8 cellular contexts compared by ENCODE assay signal in the genomic region with DNA sequence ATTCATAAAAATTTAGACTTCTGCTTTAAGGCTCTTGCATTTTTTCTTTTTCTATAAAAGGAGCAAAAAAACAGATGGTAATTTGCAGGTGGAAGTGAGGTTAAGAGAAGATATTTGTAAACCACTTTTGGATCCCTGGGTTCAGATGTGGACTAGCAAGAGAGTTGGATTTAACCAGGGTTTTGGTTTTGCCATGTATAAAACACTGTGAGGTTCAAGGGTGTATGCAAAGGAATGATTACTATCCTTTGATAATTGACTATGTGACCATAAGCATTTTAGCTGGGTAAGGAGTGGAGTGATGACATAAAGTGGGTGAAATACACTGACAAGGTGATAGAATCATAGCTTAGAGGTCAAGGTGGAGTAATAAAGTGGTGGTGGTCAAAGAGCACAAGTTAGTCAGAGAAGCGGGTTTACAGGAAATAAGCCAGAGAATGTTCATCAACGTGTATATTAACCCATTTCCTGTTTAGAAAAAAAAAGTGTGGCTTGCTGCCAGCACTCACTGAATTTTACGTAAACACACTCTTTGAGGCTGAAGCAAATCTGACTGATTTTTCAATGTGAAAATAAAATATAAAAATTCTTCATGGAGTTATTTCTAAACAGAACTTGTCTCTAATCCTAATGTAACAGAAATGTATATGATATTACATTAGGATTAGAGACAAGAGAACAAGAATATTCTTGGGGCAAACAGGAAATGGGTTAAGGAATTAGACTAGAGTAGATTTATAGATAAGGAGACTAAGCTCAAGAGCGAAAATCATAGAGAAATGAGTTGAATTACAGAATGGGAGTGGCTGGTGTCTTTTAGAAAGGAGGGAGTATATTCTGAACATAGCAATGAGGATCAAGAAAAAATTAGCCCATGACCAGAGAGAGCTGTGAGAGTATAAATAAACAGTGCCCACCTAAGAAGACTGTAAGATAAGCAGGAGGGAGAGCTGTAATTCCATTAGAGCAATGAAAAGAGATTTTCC.
DNase-seq lines count a peak whose midpoint lies in the region; ATAC-seq and TF ChIP-seq lines count a peak whose summit lies in the region.

No MANE protein-coding gene starts in this region.

- BruUV-seq in Calu3 (replicated peaks; lab: Mats Ljungman, UMichigan): no TSS peak

- H3K4me3 Mint-ChIP-seq in Calu3 (ENCODE audit: low read depth, unreplicated experiment): peak overlapping the region; percentile 59
- H3K4me3 Mint-ChIP-seq in activated T-helper 1 cell treated with anti-CD3 and anti-CD28 coated beads, Interleukin-12 subunit alpha, Interleukin-12 subunit beta, Interleukin-2, Interleukin-4 antibody, amounts not matched to agents 30 ng/mL and 10 ng/mL and 1 ng/mL, durations not matched to agents 14 hours and 24 hours and 36 hours: peak overlapping the region; percentile 59
- H3K4me3 Mint-ChIP-seq in naive thymus-derived CD4-positive, alpha-beta T cell: peak overlapping the region; percentile 3 to 76 (median 58)

- intact Hi-C loops in Calu3 (cut with micrococcal nuclease; ENCODE audit: unreplicated experiment) (loop anchor here (5.0 kb wide), 1 partner anchor 43 kb away; no protein-coding TSS in a partner anchor), sciatic nerve (cut with DNase I) (no loop called here), upper lobe of right lung (cut with DNase I) (no loop called here)
- intact Hi-C loops in activated T-helper 1 cell treated with anti-CD3 and anti-CD28 coated beads, Interleukin-12 subunit alpha, Interleukin-12 subunit beta, Interleukin-2, Interleukin-4 antibody, amounts not matched to agents 30 ng/mL and 10 ng/mL and 1 ng/mL, durations not matched to agents 14 hours and 24 hours and 36 hours (cut with micrococcal nuclease): loop anchor here (1.0 to 2.0 kb wide), 2 partner anchors 46 to 87 kb away; no protein-coding TSS in a partner anchor
- intact Hi-C loops in naive thymus-derived CD4-positive, alpha-beta T cell (cut with micrococcal nuclease): loop anchor here (2.0 to 10.0 kb wide), 8 partner anchors 45 to 323 kb away; partner anchors contain the start of genes CDKN2A (in 1 of the 2), CDKN2B (in 1 of the 2) and CDKN2B-AS1 (in 1 of the 2)

- TF ChIP-seq CTCF in Calu3 (IDR thresholded peaks at IDR 0.05; ENCODE audit: unreplicated experiment): no peak
- TF ChIP-seq CTCF in upper lobe of right lung (IDR thresholded peaks at IDR 0.05): no peak

- no peaks in the 10 kb centered on the region for H3K27me3 ChIP-seq in naive thymus-derived CD4-positive, alpha-beta T cell (ENCODE audit: control insufficient read depth in 2 of 2, insufficient read depth in 2 of 2, low read length in 2 of 2)
- no peaks in the 10 kb centered on the region for H3K27me3 ChIP-seq in upper lobe of right lung

- H3K9me3 ChIP-seq in naive thymus-derived CD4-positive, alpha-beta T cell (ENCODE audit: control insufficient read depth in 2 of 3, low read length in 3 of 3): peaks cover 0 to 22% (median 5%) of the 10 kb centered on the region in 3 experiments
- no peaks in the 10 kb centered on the region for H3K9me3 ChIP-seq in upper lobe of right lung

- CTCF ChIA-PET in Calu3 (lab: Charles Lee): interaction anchor here (0.9 to 1.5 kb wide), 5 partner anchors 13 to 106 kb away, joined by 3 to 4 read pairs (median 3); partner anchors contain the start of gene CDKN2B
- CTCF ChIA-PET in naive thymus-derived CD4-positive, alpha-beta T cell (lab: Charles Lee): no interaction called here

- peaks cover 13 to 14% of the 10 kb centered on the region in 2 donors for H3K4me1 ChIP-seq in naive thymus-derived CD4-positive, alpha-beta T cell (ENCODE audit: control insufficient read depth in 2 of 2, insufficient read depth in 2 of 2, low read length in 2 of 2)
- H3K4me1 ChIP-seq in upper lobe of right lung: peaks cover 16% of the 10 kb centered on the region

- peaks cover 8% of the 10 kb centered on the region for H3K36me3 Mint-ChIP-seq in Calu3 (ENCODE audit: insufficient read depth, unreplicated experiment)
- peaks cover 5% of the 10 kb centered on the region for H3K36me3 Mint-ChIP-seq in activated T-helper 1 cell treated with anti-CD3 and anti-CD28 coated beads, Interleukin-12 subunit alpha, Interleukin-12 subunit beta, Interleukin-2, Interleukin-4 antibody, amounts not matched to agents 30 ng/mL and 10 ng/mL and 1 ng/mL, durations not matched to agents 14 hours and 24 hours and 36 hours (ENCODE audit: low read depth)
- H3K36me3 Mint-ChIP-seq in naive thymus-derived CD4-positive, alpha-beta T cell: peaks cover 9 to 39% (median 25%) of the 10 kb centered on the region in 5 donors

- POLR2A ChIA-PET in naive thymus-derived CD4-positive, alpha-beta T cell (lab: Charles Lee): no interaction called here

- H3K27me3 Mint-ChIP-seq in Calu3 (ENCODE audit: unreplicated experiment): no peaks in the 10 kb centered on the region
- H3K27me3 Mint-ChIP-seq in activated T-helper 1 cell treated with anti-CD3 and anti-CD28 coated beads, Interleukin-12 subunit alpha, Interleukin-12 subunit beta, Interleukin-2, Interleukin-4 antibody, amounts not matched to agents 30 ng/mL and 10 ng/mL and 1 ng/mL, durations not matched to agents 14 hours and 24 hours and 36 hours (ENCODE audit: insufficient read depth): no peaks in the 10 kb centered on the region
- no peaks in the 10 kb centered on the region for H3K27me3 Mint-ChIP-seq in naive thymus-derived CD4-positive, alpha-beta T cell

- H3K4me1 Mint-ChIP-seq in Calu3 (ENCODE audit: low read depth, unreplicated experiment): peaks cover 19% of the 10 kb centered on the region
- peaks cover 34% of the 10 kb centered on the region for H3K4me1 Mint-ChIP-seq in activated T-helper 1 cell treated with anti-CD3 and anti-CD28 coated beads, Interleukin-12 subunit alpha, Interleukin-12 subunit beta, Interleukin-2, Interleukin-4 antibody, amounts not matched to agents 30 ng/mL and 10 ng/mL and 1 ng/mL, durations not matched to agents 14 hours and 24 hours and 36 hours (ENCODE audit: low read depth)
- H3K4me1 Mint-ChIP-seq in naive thymus-derived CD4-positive, alpha-beta T cell: peaks cover 12 to 41% (median 28%) of the 10 kb centered on the region in 7 donors

- peak overlapping the region; percentile 2 for H3K4me3 ChIP-seq in naive thymus-derived CD4-positive, alpha-beta T cell (ENCODE audit: low read length)
- H3K4me3 ChIP-seq in upper lobe of right lung: no peak overlapping the region

- peak; percentile 87 for ATAC-seq in GM19452 (IDR thresholded peaks at IDR 0.05; ENCODE audit: unreplicated experiment)
- peak; percentile 71 for ATAC-seq in HG03575 (IDR thresholded peaks at IDR 0.05; ENCODE audit: extremely low read depth, insufficient number of reproducible peaks, low FRiP score, unreplicated experiment)
- ATAC-seq in naive thymus-derived CD4-positive, alpha-beta T cell: peak; percentile 80
- ATAC-seq in sciatic nerve: no peak
- no peak for ATAC-seq in upper lobe of right lung

- H3K27ac Mint-ChIP-seq in Calu3 (ENCODE audit: unreplicated experiment): peak overlapping the region; percentile 67
- peak overlapping the region; percentile 76 for H3K27ac Mint-ChIP-seq in activated T-helper 1 cell treated with anti-CD3 and anti-CD28 coated beads, Interleukin-12 subunit alpha, Interleukin-12 subunit beta, Interleukin-2, Interleukin-4 antibody, amounts not matched to agents 30 ng/mL and 10 ng/mL and 1 ng/mL, durations not matched to agents 14 hours and 24 hours and 36 hours
- H3K27ac Mint-ChIP-seq in naive thymus-derived CD4-positive, alpha-beta T cell: peak overlapping the region; percentile 15 to 90 (median 75)

- peaks cover 2% of the 10 kb centered on the region for H3K9me3 Mint-ChIP-seq in Calu3 (ENCODE audit: low read depth, unreplicated experiment)
- peaks cover 8% of the 10 kb centered on the region for H3K9me3 Mint-ChIP-seq in activated T-helper 1 cell treated with anti-CD3 and anti-CD28 coated beads, Interleukin-12 subunit alpha, Interleukin-12 subunit beta, Interleukin-2, Interleukin-4 antibody, amounts not matched to agents 30 ng/mL and 10 ng/mL and 1 ng/mL, durations not matched to agents 14 hours and 24 hours and 36 hours
- H3K9me3 Mint-ChIP-seq in naive thymus-derived CD4-positive, alpha-beta T cell: peaks cover 14 to 56% (median 30%) of the 10 kb centered on the region in 11 donors

- no peaks in the 10 kb centered on the region for H3K36me3 ChIP-seq in naive thymus-derived CD4-positive, alpha-beta T cell (ENCODE audit: control insufficient read depth in 2 of 3, insufficient read depth in 3 of 3, low read length in 3 of 3)
- no peaks in the 10 kb centered on the region for H3K36me3 ChIP-seq in upper lobe of right lung

- H3K27ac ChIP-seq in naive thymus-derived CD4-positive, alpha-beta T cell (ENCODE audit: low read depth, low read length): no peak overlapping the region
- no peak overlapping the region for H3K27ac ChIP-seq in upper lobe of right lung

- DNase-seq in Calu3 (peak; percentile 37), sciatic nerve (ENCODE audit: low spot score) (no peak), epidermal melanocyte (ENCODE audit: insufficient read length, low spot score) (no peak), upper lobe of right lung (no peak)
- peak; percentile 21 for DNase-seq in activated T-helper 1 cell treated with anti-CD3 and anti-CD28 coated beads, Interleukin-12 subunit alpha, Interleukin-12 subunit beta, Interleukin-2, Interleukin-4 antibody, amounts not matched to agents 30 ng/mL and 10 ng/mL and 1 ng/mL, durations not matched to agents 14 hours and 24 hours and 36 hours (ENCODE audit: low spot score)
- DNase-seq in naive thymus-derived CD4-positive, alpha-beta T cell: peak in 7 of 9 donors; percentile 39 to 78 (median 60)

Comparison
In these comparisons a context has a peak if more than half of its experiments do, and no peak if none do; other contexts are left out.
1. DNase-seq: peak in Calu3 (single experiment), activated T-helper 1 cell treated with anti-CD3 and anti-CD28 coated beads, Interleukin-12 subunit alpha, Interleukin-12 subunit beta, Interleukin-2, Interleukin-4 antibody, amounts not matched to agents 30 ng/mL and 10 ng/mL and 1 ng/mL, durations not matched to agents 14 hours and 24 hours and 36 hours (single experiment) and naive thymus-derived CD4-positive, alpha-beta T cell (7 of 9); none in sciatic nerve (single experiment), epidermal melanocyte (single experiment) and upper lobe of right lung (single experiment).
2. ATAC-seq: peak in GM19452 (single experiment), HG03575 (single experiment) and naive thymus-derived CD4-positive, alpha-beta T cell (single experiment); none in sciatic nerve (single experiment) and upper lobe of right lung (single experiment).
3. intact Hi-C loops: an anchor here in Calu3 (5.0 kb wide), activated T-helper 1 cell treated with anti-CD3 and anti-CD28 coated beads, Interleukin-12 subunit alpha, Interleukin-12 subunit beta, Interleukin-2, Interleukin-4 antibody, amounts not matched to agents 30 ng/mL and 10 ng/mL and 1 ng/mL, durations not matched to agents 14 hours and 24 hours and 36 hours (1.0 to 2.0 kb wide) and naive thymus-derived CD4-positive, alpha-beta T cell (2.0 to 10.0 kb wide); none called in sciatic nerve and upper lobe of right lung.
4. Peak in every context shown above with its lines, with median percentiles within 50 percentile points of each other: H3K27ac Mint-ChIP-seq and H3K4me3 Mint-ChIP-seq.